17 cellular contexts compared by ENCODE assay signal in genomic region chr21:27034796-27035195, GRCh38.
"Had no signal": no experiment of that assay in that cellular context is flagged by ENCODE, and none has a peak within 500 bp of the region (broad histone marks: within the 10 kb centered on the region; RNA-seq: fewer than 3 reads in every experiment).

No MANE protein-coding gene starts in this region.

- ATAC-seq: foreskin keratinocyte, gastroesophageal sphincter, heart right ventricle, left cardiac atrium, left lung, left ventricle myocardium superior, lower lobe of right lung had no signal

- H3K4me1 ChIP-seq: foreskin keratinocyte, left lung, lower lobe of right lung had no signal

- H3K27me3 ChIP-seq: dorsolateral prefrontal cortex, esophagus muscularis mucosa, foreskin keratinocyte, gastroesophageal sphincter, heart right ventricle, left lung had no signal

- H3K27ac ChIP-seq: coronary artery, esophagus muscularis mucosa, foreskin keratinocyte, gastroesophageal sphincter, heart right ventricle, left lung, lower lobe of right lung had no signal

- H3K36me3 ChIP-seq: esophagus muscularis mucosa, gastroesophageal sphincter, heart right ventricle, left lung, lower lobe of right lung had no signal

- H3K9me3 ChIP-seq: esophagus muscularis mucosa, gastroesophageal sphincter, left lung, lower lobe of right lung had no signal

- DNase-seq: dermis blood vessel endothelial cell; effector CD4-positive, alpha-beta T cell; effector memory CD4-positive, alpha-beta T cell; foreskin keratinocyte; head of caudate nucleus; heart right ventricle; hippocampal formation; left cardiac atrium; left lung; left ventricle myocardium superior; lower lobe of right lung; mesenchymal stem cell; midbrain had no signal

- H3K4me3 ChIP-seq: coronary artery, dorsolateral prefrontal cortex, esophagus muscularis mucosa, gastroesophageal sphincter, heart right ventricle, left lung, lower lobe of right lung had no signal
